ENCODE assay signal across 9 cellular contexts in the genomic region with DNA sequence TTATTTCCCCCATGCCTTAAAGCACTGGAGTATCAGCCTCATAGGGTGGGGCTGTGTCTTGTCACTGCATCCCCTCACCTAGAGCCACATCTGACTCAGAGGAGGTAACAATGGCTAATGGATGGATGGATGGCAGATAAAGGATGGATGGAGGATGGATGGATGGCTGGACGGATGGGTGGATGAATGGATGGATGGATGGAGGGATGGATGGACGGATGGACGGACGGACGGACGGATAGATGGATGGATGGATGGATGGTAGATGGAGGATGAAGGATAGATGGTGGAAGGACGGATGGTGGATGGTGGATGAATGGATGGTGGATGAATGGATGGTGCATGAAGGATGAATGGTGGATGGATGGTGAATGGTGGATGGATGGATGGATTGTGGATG.
"Had no signal": no experiment of that assay in that cellular context is flagged by ENCODE, and none has a peak within 500 bp of the region (broad histone marks: within the 10 kb centered on the region; RNA-seq: fewer than 3 reads in every experiment).

No MANE protein-coding gene starts in this region.

- DNase-seq: H9, HCEC 1CT, HFFc6, IMR-90, KBM-7 had no signal

- FAIRE-seq: H1, H54 had no signal

- H3K27ac ChIP-seq: HL-60 had no signal

- H2AFZ ChIP-seq: GM23338 had no signal

- ATAC-seq: GM23338 had no signal

- H3K4me3 ChIP-seq: GM23338 had no signal

- H3K4me2 ChIP-seq: GM23338 had no signal
